In the genomic region with DNA sequence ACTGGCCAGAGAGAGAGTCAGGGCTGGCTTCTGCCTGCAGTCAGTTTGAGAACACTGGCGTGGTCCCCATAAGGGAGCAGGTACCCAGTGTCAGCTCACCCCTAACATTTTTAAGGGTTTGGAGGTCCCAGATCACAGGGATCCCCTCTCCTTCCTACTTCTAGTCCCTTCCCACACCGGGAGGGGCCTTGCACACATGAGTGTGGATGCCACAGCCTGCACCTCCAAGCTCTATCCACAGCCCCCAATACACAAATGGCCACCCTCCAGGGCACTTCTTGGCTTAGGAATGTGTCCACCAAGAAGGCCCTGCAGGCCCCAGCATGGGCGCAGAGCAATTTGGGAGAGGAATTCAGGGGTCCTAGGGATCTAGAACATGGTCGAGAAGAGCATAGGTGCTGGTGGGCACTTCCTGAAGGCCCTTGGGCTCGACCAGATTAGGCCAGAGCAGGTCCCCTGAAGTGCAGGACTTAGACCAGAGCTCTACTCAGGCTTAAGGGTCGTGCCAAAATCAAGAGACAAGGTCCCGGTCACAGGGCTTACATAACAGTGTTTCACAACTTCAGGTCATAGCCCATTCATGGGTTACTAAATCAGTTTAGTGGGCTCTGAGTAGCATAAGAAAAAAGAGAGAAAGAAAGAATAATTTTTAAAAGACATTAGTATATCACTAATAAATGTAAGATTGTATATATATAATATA, we compare ENCODE assay signal across 19 cellular contexts. TPM values are rescaled to one million over a fixed set of nuclear protein-coding genes. Genes with fewer than 3 reads are reported as not detected.
DNase-seq lines count a peak whose midpoint lies in the region; ATAC-seq and TF ChIP-seq lines count a peak whose summit lies in the region.
"Had no signal": no experiment of that assay in that cellular context is flagged by ENCODE, and none has a peak within 500 bp of the region (broad histone marks: within the 10 kb centered on the region; RNA-seq: fewer than 3 reads in every experiment).

No MANE protein-coding gene starts in this region.

- H3K4me3 ChIP-seq in naive thymus-derived CD4-positive, alpha-beta T cell (ENCODE audit: low read length) = no peak overlapping the region
- H3K4me3 ChIP-seq: ascending aorta, pancreas had no signal

- peaks cover 13 to 56% (median 22%) of the 10 kb centered on the region in 3 experiments for H3K36me3 ChIP-seq in naive thymus-derived CD4-positive, alpha-beta T cell (ENCODE audit: control insufficient read depth in 2 of 3, insufficient read depth in 3 of 3, low read length in 3 of 3)
- H3K36me3 ChIP-seq: pancreas had no signal

- BruUV-seq in Calu3 (replicated peaks; lab: Mats Ljungman, UMichigan) = no TSS peak

- no peaks in the 10 kb centered on the region for H3K27me3 Mint-ChIP-seq in Calu3 (ENCODE audit: unreplicated experiment)
- H3K27me3 Mint-ChIP-seq in activated T-helper 17 cell treated with anti-CD3 and anti-CD28 coated beads, Interleukin-2, amount 50 U/mL, for 72 hours = no peaks in the 10 kb centered on the region
- H3K27me3 Mint-ChIP-seq in naive thymus-derived CD4-positive, alpha-beta T cell = no peaks in the 10 kb centered on the region

- DNase-seq in activated CD8-positive, alpha-beta memory T cell treated with anti-CD3 and anti-CD28 coated beads, Interleukin-2, amount 50 U/mL, for 48 hours = peak; percentile 58
- no peak for DNase-seq in activated CD8-positive, alpha-beta memory T cell treated with anti-CD3 and anti-CD28 coated beads, Interleukin-2, amount 50 U/mL, for 4 hours
- no peak for DNase-seq in Calu3
- peak in 1 of 9 donors; percentile 24 for DNase-seq in naive thymus-derived CD4-positive, alpha-beta T cell
- no peak for DNase-seq in NK-92 treated with Interleukin-12 subunit alpha and Interleukin-12 subunit beta, amount 100 ng/mL, for 24 hours (lab: John Stamatoyannopoulos, UW)
- DNase-seq: DMS 273 treated with DMSO at 0.1 percent for 48 hours; HFFc6; mesendoderm; NCI-H187 treated with DMSO at 0.1 percent for 48 hours; pancreas; RPMI8226; stimulated activated CD4-positive, alpha-beta T cell treated with anti-CD3 and anti-CD28 coated beads, Interleukin-12 subunit alpha, Interleukin-12 subunit beta, amount 100 ng/mL, for 4 hours; substantia nigra; T-helper 9 cell had no signal

- H3K27me3 ChIP-seq in naive thymus-derived CD4-positive, alpha-beta T cell (ENCODE audit: control insufficient read depth in 2 of 2, insufficient read depth in 2 of 2, low read length in 2 of 2) = no peaks in the 10 kb centered on the region
- H3K27me3 ChIP-seq: ascending aorta, pancreas had no signal

- peaks cover 34 to 42% of the 10 kb centered on the region in 2 donors for H3K4me1 ChIP-seq in naive thymus-derived CD4-positive, alpha-beta T cell (ENCODE audit: control insufficient read depth in 2 of 2, insufficient read depth in 2 of 2, low read length in 2 of 2)
- H3K4me1 ChIP-seq: ascending aorta, pancreas had no signal

- POLR2A ChIA-PET in naive thymus-derived CD4-positive, alpha-beta T cell (lab: Charles Lee) = interaction anchor here (0.9 to 2.3 kb wide), 3 partner anchors 10 to 41 kb away, joined by 3 to 9 read pairs (median 5); no protein-coding TSS in a partner anchor

- peak overlapping the region; percentile 85 for H3K27ac Mint-ChIP-seq in Calu3 (ENCODE audit: unreplicated experiment)
- H3K27ac Mint-ChIP-seq in activated T-helper 17 cell treated with anti-CD3 and anti-CD28 coated beads, Interleukin-2, amount 50 U/mL, for 72 hours = peak overlapping the region; percentile 85
- H3K27ac Mint-ChIP-seq in naive thymus-derived CD4-positive, alpha-beta T cell = peak overlapping the region in 8 of 9 donors; percentile 40 to 94 (median 84)
- H3K27ac Mint-ChIP-seq: HFFc6 had no signal

- CTCF ChIA-PET in Calu3 (lab: Charles Lee) = interaction anchor here (0.9 kb wide), 1 partner anchor 86 kb away, joined by 4 read pairs; no protein-coding TSS in a partner anchor
- CTCF ChIA-PET in naive thymus-derived CD4-positive, alpha-beta T cell (lab: Charles Lee) = no interaction called here

- no peaks in the 10 kb centered on the region for H3K9me3 Mint-ChIP-seq in Calu3 (ENCODE audit: low read depth, unreplicated experiment)
- peaks cover 4% of the 10 kb centered on the region for H3K9me3 Mint-ChIP-seq in activated T-helper 17 cell treated with anti-CD3 and anti-CD28 coated beads, Interleukin-2, amount 50 U/mL, for 72 hours
- H3K9me3 Mint-ChIP-seq in naive thymus-derived CD4-positive, alpha-beta T cell = peaks cover 3 to 18% (median 10%) of the 10 kb centered on the region in 11 donors

- peaks cover 74% of the 10 kb centered on the region for H3K4me1 Mint-ChIP-seq in Calu3 (ENCODE audit: low read depth, unreplicated experiment)
- peaks cover 29% of the 10 kb centered on the region for H3K4me1 Mint-ChIP-seq in activated T-helper 17 cell treated with anti-CD3 and anti-CD28 coated beads, Interleukin-2, amount 50 U/mL, for 72 hours
- H3K4me1 Mint-ChIP-seq in naive thymus-derived CD4-positive, alpha-beta T cell = peaks cover 29 to 60% (median 50%) of the 10 kb centered on the region in 7 donors

- H3K4me3 Mint-ChIP-seq in Calu3 (ENCODE audit: low read depth, unreplicated experiment) = no peak overlapping the region
- no peak overlapping the region for H3K4me3 Mint-ChIP-seq in activated T-helper 17 cell treated with anti-CD3 and anti-CD28 coated beads, Interleukin-2, amount 50 U/mL, for 72 hours
- H3K4me3 Mint-ChIP-seq in naive thymus-derived CD4-positive, alpha-beta T cell = no peak overlapping the region
- H3K4me3 Mint-ChIP-seq: HFFc6 had no signal

- peaks cover 0 to 12% (median 10%) of the 10 kb centered on the region in 3 experiments for H3K9me3 ChIP-seq in naive thymus-derived CD4-positive, alpha-beta T cell (ENCODE audit: control insufficient read depth in 2 of 3, low read length in 3 of 3)
- H3K9me3 ChIP-seq: pancreas had no signal

- intact Hi-C loops in Calu3 (cut with micrococcal nuclease; ENCODE audit: unreplicated experiment) = no loop called here
- intact Hi-C loops in naive thymus-derived CD4-positive, alpha-beta T cell (cut with micrococcal nuclease) = loop anchor here (2.0 to 5.0 kb wide), 2 partner anchors 16 to 42 kb away; partner anchors contain the start of gene FXYD5 (in 1 of the 2)

- H3K27ac ChIP-seq in naive thymus-derived CD4-positive, alpha-beta T cell (ENCODE audit: low read depth, low read length) = no peak overlapping the region
- H3K27ac ChIP-seq: ascending aorta, pancreas had no signal

- TF ChIP-seq CTCF in Calu3 (IDR thresholded peaks at IDR 0.05; ENCODE audit: unreplicated experiment) = no peak

- no peak for ATAC-seq in activated T-helper 17 cell treated with anti-CD3 and anti-CD28 coated beads, Interleukin-2, amount 50 U/mL, for 72 hours (replicated peaks)
- ATAC-seq in naive thymus-derived CD4-positive, alpha-beta T cell = peak; percentile 10
- no peak for ATAC-seq in GM21786 (IDR thresholded peaks at IDR 0.05; ENCODE audit: unreplicated experiment)
- ATAC-seq in GM19395 (IDR thresholded peaks at IDR 0.05; ENCODE audit: unreplicated experiment) = no peak
- ATAC-seq: pancreas had no signal

- H3K36me3 Mint-ChIP-seq in Calu3 (ENCODE audit: insufficient read depth, unreplicated experiment) = peaks cover 94% of the 10 kb centered on the region
- H3K36me3 Mint-ChIP-seq in activated T-helper 17 cell treated with anti-CD3 and anti-CD28 coated beads, Interleukin-2, amount 50 U/mL, for 72 hours (ENCODE audit: low read depth) = peaks cover 71% of the 10 kb centered on the region
- H3K36me3 Mint-ChIP-seq in naive thymus-derived CD4-positive, alpha-beta T cell = peaks cover 17 to 67% (median 28%) of the 10 kb centered on the region in 5 donors

RNA-seq across cellular contexts. Expression of gene FXYD5, which starts 16.0 kb away (rescaled TPM):
- 760 and 802 TPM in 2 replicates for total RNA-seq in Calu3 (2022)
- 100 to 1,000 TPM; 214 to 257 TPM for total RNA-seq in activated T-helper 17 cell treated with anti-CD3 and anti-CD28 coated beads, Interleukin-2, amount 50 U/mL, for 72 hours
- total RNA-seq in naive thymus-derived CD4-positive, alpha-beta T cell = 100 to 1,000 TPM; 362 to 458 (median 387) TPM
- 100 to 1,000 TPM; 464 to 575 TPM for polyA plus RNA-seq in naive thymus-derived CD4-positive, alpha-beta T cell

RNA-seq across cellular contexts. Expression of gene FXYD7, which starts 27.5 kb away (rescaled TPM):
- total RNA-seq in Calu3 (2022) = 0.90 and 1.3 TPM in 2 replicates
- 1 to 10 TPM in 1 of 2 donors, under 1 TPM in 1; 0.40 to 1.4 TPM for total RNA-seq in activated T-helper 17 cell treated with anti-CD3 and anti-CD28 coated beads, Interleukin-2, amount 50 U/mL, for 72 hours
- total RNA-seq in naive thymus-derived CD4-positive, alpha-beta T cell = 10 to 100 TPM in 1 of 5 experiments, 1 to 10 TPM in 4; 1.8 to 13.2 (median 3.5) TPM
- polyA plus RNA-seq in naive thymus-derived CD4-positive, alpha-beta T cell = 1 to 10 TPM; 2.1 to 2.6 TPM
- total RNA-seq: ascending aorta, LHCN-M2 had no signal

RNA-seq across cellular contexts. Expression of gene FXYD1, which starts 31.9 kb away (rescaled TPM):
- 1.6 and 2.0 TPM in 2 replicates for total RNA-seq in Calu3 (2022)
- total RNA-seq in activated T-helper 17 cell treated with anti-CD3 and anti-CD28 coated beads, Interleukin-2, amount 50 U/mL, for 72 hours = under 1 TPM; 0.54 to 0.93 TPM
- total RNA-seq in naive thymus-derived CD4-positive, alpha-beta T cell = 1 to 10 TPM in 1 of 5 experiments, under 1 TPM in 2, not detected in 2; 0.46 to 1.2 (median 0.78) TPM
- under 1 TPM in 1 of 2 donors, not detected in 1; 0.91 TPM for polyA plus RNA-seq in naive thymus-derived CD4-positive, alpha-beta T cell
- total RNA-seq: LHCN-M2 had no signal

RNA-seq across cellular contexts. Expression of gene LGI4, which starts 35.7 kb away (rescaled TPM):
- total RNA-seq in Calu3 (2022) = 0.42 and 0.68 TPM in 2 replicates
- total RNA-seq in activated T-helper 17 cell treated with anti-CD3 and anti-CD28 coated beads, Interleukin-2, amount 50 U/mL, for 72 hours = 1 to 10 TPM in 1 of 2 donors, not detected in 1; 1.9 TPM
- 1 to 10 TPM in 1 of 5 experiments, under 1 TPM in 4; 0.19 to 1.6 (median 0.51) TPM for total RNA-seq in naive thymus-derived CD4-positive, alpha-beta T cell
- polyA plus RNA-seq in naive thymus-derived CD4-positive, alpha-beta T cell = not detected
- total RNA-seq: LHCN-M2 had no signal

RNA-seq across cellular contexts. Expression of gene FXYD3, which starts 54.9 kb away (rescaled TPM):
- total RNA-seq in Calu3 (2022) = 183 and 291 TPM in 2 replicates
- total RNA-seq in activated T-helper 17 cell treated with anti-CD3 and anti-CD28 coated beads, Interleukin-2, amount 50 U/mL, for 72 hours = not detected
- not detected for total RNA-seq in naive thymus-derived CD4-positive, alpha-beta T cell
- not detected for polyA plus RNA-seq in naive thymus-derived CD4-positive, alpha-beta T cell
- total RNA-seq: ascending aorta, HFFc6, LHCN-M2 had no signal
